ENCODE assay signal across 20 cellular contexts in genomic region chr14:33717866-33718265, GRCh38.
DNase-seq lines count a peak whose midpoint lies in the region; ATAC-seq and TF ChIP-seq lines count a peak whose summit lies in the region.
"Had no signal": no experiment of that assay in that cellular context is flagged by ENCODE, and none has a peak within 500 bp of the region (broad histone marks: within the 10 kb centered on the region; RNA-seq: fewer than 3 reads in every experiment).

No MANE protein-coding gene starts in this region.

- no peak overlapping the region for H3K18ac ChIP-seq in trophoblast cell (ENCODE audit: low read length)

- H2BK5ac ChIP-seq in trophoblast cell (ENCODE audit: low read depth, low read length, poor library complexity), result no peak overlapping the region

- no CpG with 5 or more reads among the region's 4 CpGs for WGBS in trophoblast cell (ENCODE audit: extremely low coverage, insufficient coverage, insufficient read length)

- no peaks in the 10 kb centered on the region for H3K79me2 ChIP-seq in Karpas-422 (ENCODE audit: low read length)
- H3K79me2 ChIP-seq in trophoblast cell (ENCODE audit: control insufficient read depth, insufficient read depth, low read length, poor library complexity), result no peaks in the 10 kb centered on the region

- H3K36me3 ChIP-seq in Karpas-422 (ENCODE audit: insufficient read depth, low read length) (no peaks in the 10 kb centered on the region), trophoblast cell (ENCODE audit: control insufficient read depth in 1 of 2, insufficient read depth in 2 of 2, low read length in 2 of 2) (no peaks in the 10 kb centered on the region)
- H3K36me3 ChIP-seq: BLaER1 had no signal

- DNase-seq in NCI-H82 (lab: John Stamatoyannopoulos, UW) (peak; percentile 3), NCI-H82 treated with DMSO at 0.1 percent for 48 hours (lab: John Stamatoyannopoulos, UW; ENCODE audit: unreplicated experiment) (no peak), Karpas-422 (no peak), epithelial cell of esophagus (ENCODE audit: low read depth) (peak; percentile 74), trophoblast cell (peak; percentile 30 to 48), GM10266 (ENCODE audit: extremely low spot score) (no peak)
- DNase-seq: Caco-2; CD4-positive, CD25-positive, alpha-beta regulatory T cell; CD8-positive, alpha-beta T cell; DMS153; DND-41; H9 had no signal

- H3K14ac ChIP-seq in trophoblast cell (ENCODE audit: low read length), result no peak overlapping the region

- H3K79me1 ChIP-seq in trophoblast cell (ENCODE audit: low read length), result peaks cover 2% of the 10 kb centered on the region

- no peaks in the 10 kb centered on the region for H4K20me1 ChIP-seq in Karpas-422 (ENCODE audit: insufficient read depth, low read depth, low read length)
- H4K20me1 ChIP-seq: BLaER1 had no signal

- H3K23ac ChIP-seq in trophoblast cell (ENCODE audit: low read length), result no peak overlapping the region

- H3K4me3 ChIP-seq in Karpas-422 (ENCODE audit: low read length) (no peak overlapping the region), epithelial cell of esophagus (ENCODE audit: low read length) (no peak overlapping the region), trophoblast cell (ENCODE audit: low read depth, low read length) (no peak overlapping the region)
- H3K4me3 ChIP-seq: BLaER1, GM12878, GM23338 had no signal

- H2BK120ac ChIP-seq in trophoblast cell (ENCODE audit: insufficient read depth, low read length, poor library complexity), result no peak overlapping the region

- H3K27ac ChIP-seq in Karpas-422 (ENCODE audit: low read length) (no peak overlapping the region), trophoblast cell (ENCODE audit: low read depth, low read length) (no peak overlapping the region)
- H3K27ac ChIP-seq: 22Rv1, BLaER1, C4-2B had no signal

- no peak overlapping the region for H2BK12ac ChIP-seq in trophoblast cell (ENCODE audit: low read length)

- H2AFZ ChIP-seq in Karpas-422 (ENCODE audit: low read length) (peak overlapping the region; percentile 25; the same call in 1 of the 2 replicates), trophoblast cell (ENCODE audit: insufficient read depth, low read length, poor library complexity) (no peak overlapping the region)
- H2AFZ ChIP-seq: GM23338 had no signal

- H3K27me3 ChIP-seq in Karpas-422 (ENCODE audit: low read length) (no peaks in the 10 kb centered on the region), trophoblast cell (ENCODE audit: insufficient read depth, low read length) (no peaks in the 10 kb centered on the region)
- H3K27me3 ChIP-seq: BLaER1 had no signal

- no peak overlapping the region for H4K8ac ChIP-seq in trophoblast cell (ENCODE audit: low read depth, low read length)

- peaks cover 67% of the 10 kb centered on the region for H3K4me1 ChIP-seq in Karpas-422 (ENCODE audit: low read length)
- no peaks in the 10 kb centered on the region for H3K4me1 ChIP-seq in trophoblast cell (ENCODE audit: control insufficient read depth in 1 of 2, insufficient read depth in 2 of 2, low read length in 2 of 2)
- H3K4me1 ChIP-seq: BLaER1, Caco-2 had no signal

- H3K9me3 ChIP-seq in Karpas-422 (ENCODE audit: low read length), result no peaks in the 10 kb centered on the region
- no peaks in the 10 kb centered on the region for H3K9me3 ChIP-seq in trophoblast cell (ENCODE audit: insufficient read depth, low read depth, low read length)
- H3K9me3 ChIP-seq: BLaER1, Caco-2 had no signal

- H3K4me2 ChIP-seq in Karpas-422 (ENCODE audit: low read depth, low read length, poor library complexity, severe bottlenecking) (peak overlapping the region; percentile 21), trophoblast cell (ENCODE audit: low read length) (no peak overlapping the region)
- H3K4me2 ChIP-seq: BLaER1, GM23338 had no signal

- H3K9me2 ChIP-seq in Karpas-422 (replicated peaks; ENCODE audit: insufficient read depth, low read length), result no peaks in the 10 kb centered on the region

- H3K9ac ChIP-seq in Karpas-422 (ENCODE audit: low read length), result no peak overlapping the region
- no peak overlapping the region for H3K9ac ChIP-seq in trophoblast cell (ENCODE audit: low read length)
- H3K9ac ChIP-seq: BLaER1 had no signal

- H2AK5ac ChIP-seq in trophoblast cell (ENCODE audit: low read length), result no peak overlapping the region

- H4K91ac ChIP-seq in trophoblast cell (ENCODE audit: low read depth, low read length), result no peak overlapping the region

- no peak for TF ChIP-seq CTCF in epithelial cell of esophagus (IDR thresholded peaks at IDR 0.05; ENCODE audit: insufficient read depth, low read depth, low read length, missing control alignments)
- TF ChIP-seq CTCF in GM10266 (IDR thresholded peaks at IDR 0.05; ENCODE audit: control insufficient read depth, insufficient read depth, low read depth, missing control alignments), result no peak

- H4K12ac ChIP-seq in trophoblast cell (ENCODE audit: low read depth, low read length), result no peak overlapping the region

- ATAC-seq in GM19467 (IDR thresholded peaks at IDR 0.05; ENCODE audit: unreplicated experiment) (no peak), HG03469 (IDR thresholded peaks at IDR 0.05; ENCODE audit: unreplicated experiment) (no peak)
- ATAC-seq: CD8-positive, alpha-beta T cell; GM12878; GM23338; HCT116 had no signal

- H3K4ac ChIP-seq in trophoblast cell (ENCODE audit: low read depth, low read length), result no peak overlapping the region

Comparison
In these comparisons a context has a peak if more than half of its experiments do, and no peak if none do; other contexts are left out.
1. DNase-seq: peak in NCI-H82 (single experiment), epithelial cell of esophagus (single experiment) and trophoblast cell (2 of 2); none in NCI-H82 treated with DMSO at 0.1 percent for 48 hours (single experiment), Karpas-422 (single experiment) and GM10266 (single experiment).